ENCODE assay signal across 1 cellular context in the genomic region with DNA sequence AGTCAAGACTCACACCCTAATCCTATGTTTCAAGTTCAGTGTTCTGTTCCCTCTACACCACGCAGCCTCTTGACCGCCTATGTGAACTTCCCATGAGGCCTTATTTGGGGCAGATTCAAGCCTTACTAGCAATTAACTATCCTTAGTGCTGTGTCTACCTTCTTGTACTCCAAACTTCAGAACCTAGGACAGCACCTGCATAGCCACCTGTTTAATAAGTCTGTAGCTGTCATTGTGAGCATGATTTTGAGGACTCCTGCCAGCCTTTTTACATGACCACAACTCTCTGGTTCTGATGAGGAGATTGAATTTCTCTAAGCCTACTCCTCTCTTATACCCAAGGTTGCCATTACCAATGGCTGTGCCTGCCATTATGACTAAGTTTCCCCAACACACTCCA.
TF ChIP-seq lines count a peak whose summit lies in the region.

No MANE protein-coding gene starts in this region.

TF ChIP-seq in endothelial cell of umbilical vein, 7 proteins besides CTCF, POLR2A, EP300 and RAD21:
- TF ChIP-seq JUN (IDR thresholded peaks at IDR 0.05; ENCODE audit: borderline replicate concordance, insufficient read depth, insufficient read length, low read depth) (no peak), FOS (IDR thresholded peaks at IDR 0.05; ENCODE audit: borderline replicate concordance, insufficient read depth, low read length) (no peak), GATA2 (IDR thresholded peaks at IDR 0.05; ENCODE audit: insufficient read depth, insufficient read length, low read depth, low read length) (no peak), EZH2 (IDR thresholded peaks at IDR 0.05; ENCODE audit: borderline replicate concordance, low read depth, low read length, severe bottlenecking) (no peak), MYC (IDR thresholded peaks at IDR 0.05; ENCODE audit: low read depth, low read length) (no peak), POLR2AphosphoS5 (IDR thresholded peaks at IDR 0.05; ENCODE audit: insufficient read depth, low read depth, low read length) (no peak)
- TF ChIP-seq, protein P1, sequence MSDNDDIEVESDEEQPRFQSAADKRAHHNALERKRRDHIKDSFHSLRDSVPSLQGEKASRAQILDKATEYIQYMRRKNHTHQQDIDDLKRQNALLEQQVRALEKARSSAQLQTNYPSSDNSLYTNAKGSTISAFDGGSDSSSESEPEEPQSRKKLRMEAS (IDR thresholded peaks at IDR 0.05; ENCODE audit: insufficient read depth, insufficient read length): no peak
